In the genomic region with DNA sequence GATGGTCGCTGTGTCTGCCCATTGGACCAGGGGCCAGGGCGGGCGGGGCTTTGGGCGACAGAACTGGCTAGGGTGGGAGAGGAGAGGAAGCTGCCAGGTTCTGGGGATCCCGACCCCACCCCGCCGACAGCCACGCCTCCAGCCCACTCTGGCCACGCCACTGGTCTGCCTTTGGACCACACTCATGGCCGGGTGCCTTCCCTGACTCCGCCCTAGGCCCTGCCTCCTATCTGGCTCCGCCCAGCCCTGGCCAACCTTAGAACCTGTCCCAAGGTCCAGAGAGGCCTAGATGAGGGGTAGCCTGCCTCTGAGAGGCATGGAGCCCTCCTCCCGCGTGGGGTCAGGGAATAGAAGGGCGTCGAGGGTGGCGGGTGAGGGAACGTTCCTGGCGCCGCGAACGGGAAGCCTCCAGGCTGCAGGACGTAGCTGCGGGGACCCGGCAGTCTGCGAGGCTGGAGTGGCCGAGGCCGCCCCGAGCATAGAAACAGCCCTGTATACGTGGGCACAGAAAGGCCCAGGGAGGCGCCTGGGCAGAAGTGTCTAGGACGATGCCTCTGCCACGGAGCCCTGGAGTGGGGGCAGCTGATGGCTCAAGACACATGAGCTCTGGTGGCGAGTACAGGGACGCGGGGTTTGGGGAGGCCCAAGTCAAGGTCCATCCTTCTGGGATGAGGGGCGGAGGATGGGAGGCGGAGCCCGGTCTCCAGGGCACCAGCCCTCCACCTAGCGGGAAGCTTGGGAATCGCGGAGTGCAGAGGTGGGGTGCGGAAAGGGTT, we compare ENCODE assay signal across 8 cellular contexts. TPM values are rescaled to one million over a fixed set of nuclear protein-coding genes. Genes with fewer than 3 reads are reported as not detected.
DNase-seq lines count a peak whose midpoint lies in the region; ATAC-seq and TF ChIP-seq lines count a peak whose summit lies in the region.

No MANE protein-coding gene starts in this region.

- peak overlapping the region; percentile 93 for H2AFZ ChIP-seq in PC-3 (ENCODE audit: low read length)

- ATAC-seq in HG02588 (IDR thresholded peaks at IDR 0.05; ENCODE audit: unreplicated experiment) (peak; percentile 50), PC-3 (peak; percentile 93), HG03460 (IDR thresholded peaks at IDR 0.05; ENCODE audit: unreplicated experiment) (no peak), HG02571 (IDR thresholded peaks at IDR 0.05; ENCODE audit: unreplicated experiment) (no peak)

- BruUV-seq in Caco-2 (replicated peaks; lab: Mats Ljungman, UMichigan) (TSS peak; percentile 55), PC-3 (replicated peaks; lab: Mats Ljungman, UMichigan) (TSS peak; percentile 78)

- peak overlapping the region; percentile 92 for H3K4me2 ChIP-seq in PC-3 (ENCODE audit: low read length)

- peak overlapping the region; percentile 67 for H3K27ac Mint-ChIP-seq in Caco-2 (ENCODE audit: unreplicated experiment)

- H3K9me2 ChIP-seq in PC-3 (replicated peaks; ENCODE audit: low read length): no peaks in the 10 kb centered on the region

- H3K27me3 ChIP-seq in Caco-2 (replicated peaks; ENCODE audit: control insufficient read depth, insufficient read depth, low read length) (no peaks in the 10 kb centered on the region), PC-3 (ENCODE audit: low read length) (no peaks in the 10 kb centered on the region)

- peak overlapping the region; percentile 89 for H3K4me3 Mint-ChIP-seq in Caco-2 (ENCODE audit: unreplicated experiment)

- H3K9me3 ChIP-seq in Caco-2: no peaks in the 10 kb centered on the region
- no peaks in the 10 kb centered on the region for H3K9me3 ChIP-seq in PC-3 (ENCODE audit: low read length)

- H4K20me1 ChIP-seq in PC-3 (ENCODE audit: low read length): no peaks in the 10 kb centered on the region

- H3K9ac ChIP-seq in PC-3 (ENCODE audit: low read length): peak overlapping the region; percentile 56

- H3K4me1 ChIP-seq in Caco-2 (peaks cover 23% of the 10 kb centered on the region), PC-3 (ENCODE audit: insufficient read depth, low read length) (peaks cover 53% of the 10 kb centered on the region)

- H3K4me3 ChIP-seq in Caco-2 (ENCODE audit: low read depth, low read length) (peak overlapping the region; percentile 43), PC-3 (ENCODE audit: low read length) (peak overlapping the region; percentile 66)

- intact Hi-C loops in Caco-2 (cut with micrococcal nuclease; ENCODE audit: unreplicated experiment): loop anchor here (1.0 kb wide), 1 partner anchor 73 kb away; no protein-coding TSS in a partner anchor
- intact Hi-C loops in PC-3 (cut with micrococcal nuclease): loop anchor here (1.0 kb wide), 1 partner anchor 45 kb away; no protein-coding TSS in a partner anchor

- H3K27ac ChIP-seq in PC-3 (ENCODE audit: low read length): peak overlapping the region; percentile 60

- POLR2A ChIA-PET in Caco-2 (lab: Charles Lee): interaction anchor here (0.7 to 0.8 kb wide), 2 partner anchors 70 to 71 kb away, joined by 3 to 4 read pairs; a partner anchor contains a TSS
- POLR2A ChIA-PET in PC-3 (lab: Charles Lee; ENCODE audit: unreplicated experiment): interaction anchor here (0.5 kb wide), 1 partner anchor 618 kb away, joined by 3 read pairs; no protein-coding TSS in a partner anchor

- TF ChIP-seq CTCF in Caco-2 (IDR thresholded peaks at IDR 0.05; ENCODE audit: insufficient read depth in 1 of 2, low read depth in 1 of 2, low read length in 1 of 2, severe bottlenecking in 1 of 2, unreplicated experiment in 1 of 2) (peak; percentile 60 to 66), PC-3 (conservative IDR thresholded peaks at IDR 0.05; ENCODE audit: low read depth, low read length) (peak; percentile 77)

- H3K36me3 ChIP-seq in Caco-2 (ENCODE audit: control insufficient read depth, insufficient read depth, low read length) (no peaks in the 10 kb centered on the region), PC-3 (ENCODE audit: low read depth, low read length) (no peaks in the 10 kb centered on the region)

- H3K79me2 ChIP-seq in PC-3 (ENCODE audit: low read length): no peaks in the 10 kb centered on the region

- H3F3A ChIP-seq in PC-3 (ENCODE audit: low read length, unreplicated experiment): no peaks in the 10 kb centered on the region

- peaks cover 11% of the 10 kb centered on the region for H3K36me3 Mint-ChIP-seq in Caco-2 (ENCODE audit: insufficient read depth, unreplicated experiment)

- CTCF ChIA-PET in Caco-2 (lab: Charles Lee) (interaction anchor here (1.0 to 1.5 kb wide), 7 partner anchors 14 to 74 kb away, joined by 3 to 12 read pairs (median 3); no protein-coding TSS in a partner anchor), PC-3 (lab: Charles Lee) (interaction anchor here (1.4 to 1.8 kb wide), 3 partner anchors 30 to 217 kb away, joined by 3 to 6 read pairs (median 3); no protein-coding TSS in a partner anchor)

- no peaks in the 10 kb centered on the region for H3K9me3 Mint-ChIP-seq in Caco-2 (ENCODE audit: unreplicated experiment)

- DNase-seq in Caco-2: peak; percentile 79 to 90
- peak; percentile 87 for DNase-seq in PC-3
- DNase-seq in astrocyte of the hippocampus (ENCODE audit: low read depth, low spot score): peak; percentile 94
- DNase-seq in hepatic stellate cell (ENCODE audit: low spot score): peak; percentile 94
- DNase-seq in pons (ENCODE audit: low spot score): peak; percentile 74

- H3K4me1 Mint-ChIP-seq in Caco-2 (ENCODE audit: low read depth, unreplicated experiment): peaks cover 11% of the 10 kb centered on the region

- no peaks in the 10 kb centered on the region for H3K27me3 Mint-ChIP-seq in Caco-2 (ENCODE audit: insufficient read depth, unreplicated experiment)

RNA-seq across cellular contexts. Expression of a gene that starts 11.5 kb away (rescaled TPM):
- total RNA-seq in Caco-2 (2022) (0.44 and 0.50 TPM in 2 replicates), PC-3 (2014; rRNA removed) (1.7 and 5.0 TPM in 2 replicates)

RNA-seq across cellular contexts. Expression of a gene that starts 48.9 kb away (rescaled TPM):
- 1.4 and 2.2 TPM in 2 replicates for total RNA-seq in Caco-2 (2022)
- 12.3 and 15.7 TPM in 2 replicates for total RNA-seq in PC-3 (2014; rRNA removed)

Comparison
In these comparisons a context has a peak if more than half of its experiments do, and no peak if none do; other contexts are left out.
1. ATAC-seq: peak in HG02588 (single experiment) and PC-3 (single experiment); none in HG03460 (single experiment) and HG02571 (single experiment).
2. Peak in every context shown above with its lines, with median percentiles within 50 percentile points of each other: DNase-seq.